ENCODE assay signal across 9 cellular contexts in the genomic region with DNA sequence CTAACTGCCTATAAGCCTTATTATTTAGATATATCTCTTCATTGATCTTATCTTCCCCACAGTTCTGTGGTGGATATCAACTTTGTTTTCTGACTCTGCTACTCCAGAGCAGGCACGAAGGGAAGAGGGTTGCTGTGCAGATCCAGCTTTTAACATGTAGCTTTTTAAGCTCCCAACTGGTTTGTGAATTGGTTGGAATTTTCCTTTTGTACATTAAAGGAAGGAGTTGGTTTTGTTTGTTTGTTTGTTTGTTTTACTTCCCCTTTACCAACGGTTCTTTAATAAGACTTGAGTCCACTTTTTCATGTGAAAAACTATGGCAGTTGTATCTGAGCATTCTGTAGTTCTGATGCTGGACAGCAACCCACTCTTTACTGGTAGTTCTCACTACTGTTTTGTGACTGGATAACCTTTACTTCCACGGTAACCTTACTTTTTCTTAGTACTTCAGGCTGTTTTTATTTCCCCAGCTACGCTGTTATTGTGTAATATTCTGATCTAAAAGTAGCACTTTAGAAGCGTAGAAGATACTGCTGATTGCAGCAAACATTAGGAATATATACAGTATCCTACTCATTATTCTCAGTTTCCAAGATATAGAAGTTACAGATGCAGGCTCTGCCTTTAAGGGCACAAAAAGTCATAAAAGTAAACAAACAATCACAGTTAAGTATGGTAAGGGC. TPM values are rescaled to one million over a fixed set of nuclear protein-coding genes. Genes with fewer than 3 reads are reported as not detected.
A peak's percentile ranks its signal among the peaks of the same experiment; 100 is the strongest.
DNase-seq lines count a peak whose midpoint lies in the region; ATAC-seq and TF ChIP-seq lines count a peak whose summit lies in the region.
"Had no signal": no experiment of that assay in that cellular context is flagged by ENCODE, and none has a peak within 500 bp of the region (broad histone marks: within the 10 kb centered on the region; RNA-seq: fewer than 3 reads in every experiment).

No MANE protein-coding gene starts in this region.

- H3K4me1 ChIP-seq in subcutaneous abdominal adipose tissue (ENCODE audit: control insufficient read depth in 5 of 5, insufficient read depth in 5 of 5, low read length in 5 of 5), result peaks cover 2 to 51% (median 42%) of the 10 kb centered on the region in 5 donors

- peaks cover 3 to 12% (median 9%) of the 10 kb centered on the region in 5 donors for H3K36me3 ChIP-seq in subcutaneous abdominal adipose tissue (ENCODE audit: control insufficient read depth in 5 of 5, insufficient read depth in 5 of 5, low read length in 5 of 5)

- H3K27me3 ChIP-seq in subcutaneous abdominal adipose tissue (ENCODE audit: control insufficient read depth in 5 of 5, insufficient read depth in 4 of 5, low read length in 5 of 5), result no peaks in the 10 kb centered on the region

- no peaks in the 10 kb centered on the region for H3K9me3 Mint-ChIP-seq in activated CD8-positive, alpha-beta memory T cell treated with anti-CD3 and anti-CD28 coated beads, Interleukin-2, amount 10 ng/mL, durations not matched to agents 7 days and 5 days (ENCODE audit: low read depth)
- no peaks in the 10 kb centered on the region for H3K9me3 Mint-ChIP-seq in T-helper 1 cell treated with Interleukin-12 subunit alpha and Interleukin-12 subunit beta and Interleukin-4 antibody, amounts not matched to agents 30 μg/mL and 1 μg/mL, for 36 hours

- TF ChIP-seq CTCF in fibroblast of pulmonary artery (IDR thresholded peaks at IDR 0.05; ENCODE audit: low read length, missing control alignments), result no peak

- no peak overlapping the region for H3K27ac ChIP-seq in subcutaneous abdominal adipose tissue (ENCODE audit: low read depth, low read length)

- H3K27me3 Mint-ChIP-seq in activated CD8-positive, alpha-beta memory T cell treated with anti-CD3 and anti-CD28 coated beads, Interleukin-2, amount 10 ng/mL, durations not matched to agents 7 days and 5 days, result no peaks in the 10 kb centered on the region
- H3K27me3 Mint-ChIP-seq in T-helper 1 cell treated with Interleukin-12 subunit alpha and Interleukin-12 subunit beta and Interleukin-4 antibody, amounts not matched to agents 30 μg/mL and 1 μg/mL, for 36 hours (ENCODE audit: low read depth), result no peaks in the 10 kb centered on the region

- peaks cover 42% of the 10 kb centered on the region for H3K36me3 Mint-ChIP-seq in activated CD8-positive, alpha-beta memory T cell treated with anti-CD3 and anti-CD28 coated beads, Interleukin-2, amount 10 ng/mL, durations not matched to agents 7 days and 5 days
- peaks cover 37% of the 10 kb centered on the region for H3K36me3 Mint-ChIP-seq in T-helper 1 cell treated with Interleukin-12 subunit alpha and Interleukin-12 subunit beta and Interleukin-4 antibody, amounts not matched to agents 30 μg/mL and 1 μg/mL, for 36 hours (ENCODE audit: low read depth)

- peaks cover 49% of the 10 kb centered on the region for H3K4me1 Mint-ChIP-seq in activated CD8-positive, alpha-beta memory T cell treated with anti-CD3 and anti-CD28 coated beads, Interleukin-2, amount 10 ng/mL, durations not matched to agents 7 days and 5 days
- H3K4me1 Mint-ChIP-seq in T-helper 1 cell treated with Interleukin-12 subunit alpha and Interleukin-12 subunit beta and Interleukin-4 antibody, amounts not matched to agents 30 μg/mL and 1 μg/mL, for 36 hours (ENCODE audit: low read depth), result peaks cover 47% of the 10 kb centered on the region

- no peak for DNase-seq in activated CD8-positive, alpha-beta memory T cell treated with anti-CD3 and anti-CD28 coated beads, Interleukin-2, amount 10 ng/mL, durations not matched to agents 7 days and 5 days
- DNase-seq in activated CD8-positive, alpha-beta memory T cell treated with anti-CD3 and anti-CD28 coated beads, Interleukin-2, amount 50 U/mL, for 4 hours, result no peak
- peak; percentile 44 for DNase-seq in fibroblast of pulmonary artery (ENCODE audit: low read depth)
- no peak for DNase-seq in UCSD-AML1 (lab: John Stamatoyannopoulos, UW; ENCODE audit: unreplicated experiment)
- DNase-seq: DMS153 had no signal

- H3K4me3 ChIP-seq in fibroblast of pulmonary artery (replicated peaks; ENCODE audit: low read depth, low read length) (peak overlapping the region; percentile 97), subcutaneous abdominal adipose tissue (ENCODE audit: low read depth in 1 of 5, low read length in 5 of 5) (peak overlapping the region in 2 of 5 donors; percentile 79 to 98)

- CTCF ChIA-PET in activated CD8-positive, alpha-beta memory T cell treated with anti-CD3 and anti-CD28 coated beads, Interleukin-2, amount 10 ng/mL, durations not matched to agents 7 days and 5 days (lab: Charles Lee), result interaction anchor here (0.9 to 1.5 kb wide), 6 partner anchors 15 to 601 kb away, joined by 3 to 6 read pairs (median 3); no protein-coding TSS in a partner anchor

- no peak for ATAC-seq in activated CD8-positive, alpha-beta memory T cell treated with anti-CD3 and anti-CD28 coated beads, Interleukin-2, amount 10 ng/mL, durations not matched to agents 7 days and 5 days
- no peak for ATAC-seq in GM21576 (IDR thresholded peaks at IDR 0.05; ENCODE audit: unreplicated experiment)
- ATAC-seq in HG02973 (IDR thresholded peaks at IDR 0.05; ENCODE audit: unreplicated experiment), result no peak

- H3K9me3 ChIP-seq in subcutaneous abdominal adipose tissue (ENCODE audit: control insufficient read depth in 5 of 5, low read length in 5 of 5), result no peaks in the 10 kb centered on the region

- peak overlapping the region; percentile 94 for H3K4me3 Mint-ChIP-seq in activated CD8-positive, alpha-beta memory T cell treated with anti-CD3 and anti-CD28 coated beads, Interleukin-2, amount 10 ng/mL, durations not matched to agents 7 days and 5 days
- peak overlapping the region; percentile 99 for H3K4me3 Mint-ChIP-seq in T-helper 1 cell treated with Interleukin-12 subunit alpha and Interleukin-12 subunit beta and Interleukin-4 antibody, amounts not matched to agents 30 μg/mL and 1 μg/mL, for 36 hours

- peak overlapping the region in 4 of 5 donors; percentile 57 to 96 (median 91) for H3K9ac ChIP-seq in subcutaneous abdominal adipose tissue (ENCODE audit: low read length in 5 of 5)

- H3K27ac Mint-ChIP-seq in activated CD8-positive, alpha-beta memory T cell treated with anti-CD3 and anti-CD28 coated beads, Interleukin-2, amount 10 ng/mL, durations not matched to agents 7 days and 5 days, result peak overlapping the region; percentile 92
- H3K27ac Mint-ChIP-seq in T-helper 1 cell treated with Interleukin-12 subunit alpha and Interleukin-12 subunit beta and Interleukin-4 antibody, amounts not matched to agents 30 μg/mL and 1 μg/mL, for 36 hours, result peak overlapping the region; percentile 96

RNA-seq across cellular contexts. Expression of a gene that starts 1.6 kb away (rescaled TPM):
- 10 to 100 TPM; 38.5 to 45.8 TPM for total RNA-seq in activated CD8-positive, alpha-beta memory T cell treated with anti-CD3 and anti-CD28 coated beads, Interleukin-2, amount 10 ng/mL, durations not matched to agents 7 days and 5 days
